In genomic region chr9:99150456-99151171, GRCh38 we compare ENCODE assay signal across 26 cellular contexts. TPM values are rescaled to one million over a fixed set of nuclear protein-coding genes. Genes with fewer than 3 reads are reported as not detected.
A peak's percentile ranks its signal among the peaks of the same experiment; 100 is the strongest.
DNase-seq lines count a peak whose midpoint lies in the region; ATAC-seq and TF ChIP-seq lines count a peak whose summit lies in the region.
"Had no signal": no experiment of that assay in that cellular context is flagged by ENCODE, and none has a peak within 500 bp of the region (broad histone marks: within the 10 kb centered on the region; RNA-seq: fewer than 3 reads in every experiment).

No MANE protein-coding gene starts in this region.

- TF ChIP-seq CTCF in OCI-LY7 (conservative IDR thresholded peaks at IDR 0.05; ENCODE audit: low read length): no peak

- peak overlapping the region; percentile 4 for H3K4me3 Mint-ChIP-seq in activated naive CD4-positive, alpha-beta T cell treated with anti-CD3 and anti-CD28 coated beads, Interleukin-2, amount 50 U/mL, for 24 hours
- peak overlapping the region; percentile 32 to 48 for H3K4me3 Mint-ChIP-seq in stimulated activated naive CD8-positive, alpha-beta T cell treated with anti-CD3 and anti-CD28 coated beads, Interleukin-15, amount 100 ng/mL, for 72 hours
- H3K4me3 Mint-ChIP-seq: activated T-helper 17 cell treated with anti-CD3 and anti-CD28 coated beads, Interleukin-2, amount 50 U/mL, for 72 hours; CD14-positive monocyte; dendritic cell treated with granulocyte-macrophage colony-stimulating factor and Interleukin-4, amounts not matched to agents 40 ng/mL and 50 ng/mL, for 4 days had no signal

- H4K20me1 ChIP-seq in OCI-LY7 (ENCODE audit: insufficient read depth, low read length): no peaks in the 10 kb centered on the region

- peaks cover 20% of the 10 kb centered on the region for H3K36me3 Mint-ChIP-seq in activated naive CD4-positive, alpha-beta T cell treated with anti-CD3 and anti-CD28 coated beads, Interleukin-2, amount 50 U/mL, for 24 hours

- no peak overlapping the region for H2AFZ ChIP-seq in OCI-LY7 (ENCODE audit: low read length)
- H2AFZ ChIP-seq: PC-9 had no signal

- no peaks in the 10 kb centered on the region for H3K79me2 ChIP-seq in OCI-LY7 (ENCODE audit: insufficient read depth, low read depth, low read length)

- ATAC-seq in stimulated activated naive CD8-positive, alpha-beta T cell treated with anti-CD3 and anti-CD28 coated beads, Interleukin-15, amount 100 ng/mL, for 72 hours: peak; percentile 97
- ATAC-seq in HG02840 (IDR thresholded peaks at IDR 0.05; ENCODE audit: low FRiP score, unreplicated experiment): no peak
- ATAC-seq in GM21515 (IDR thresholded peaks at IDR 0.05; ENCODE audit: unreplicated experiment): no peak
- ATAC-seq: activated T-helper 17 cell treated with anti-CD3 and anti-CD28 coated beads, Interleukin-2, amount 50 U/mL, for 72 hours; heart left ventricle had no signal

- no peak overlapping the region for H3K4me3 ChIP-seq in OCI-LY7 (ENCODE audit: low read depth, low read length, poor library complexity, severe bottlenecking)
- H3K4me3 ChIP-seq: cardiac muscle cell, heart left ventricle, PC-9, spleen, tibial artery had no signal

- no peak for DNase-seq in activated naive CD4-positive, alpha-beta T cell treated with Interleukin-2 at 50 U/mL for 16 hours
- DNase-seq in OCI-LY7 (ENCODE audit: low spot score): no peak
- DNase-seq in central memory CD4-positive, alpha-beta T cell: peak; percentile 11
- no peak for DNase-seq in stimulated activated naive CD8-positive, alpha-beta T cell treated with anti-CD3 and anti-CD28 coated beads, Interleukin-15, amount 100 ng/mL, for 72 hours
- no peak for DNase-seq in activated CD4-positive, CD25-positive, alpha-beta regulatory T cell treated with anti-CD3 and anti-CD28 coated beads, Interleukin-2, amount 50 U/mL, for 72 hours
- DNase-seq: DMS153; GOT3; heart left ventricle; mesendoderm; NCI-H187 treated with DMSO at 0.1 percent for 48 hours; NCI-H226; NCI-H82; PC-9; SIG-M5; spleen; stimulated activated CD4-positive, alpha-beta T cell treated with anti-CD3 and anti-CD28 coated beads, Interleukin-4, amount 100 ng/mL, for 1 hour; stimulated activated naive CD4-positive, alpha-beta T cell treated with Interleukin-2 at 50 U/mL for 16 hours; tibial artery had no signal

- H3K9me2 ChIP-seq in OCI-LY7 (ENCODE audit: insufficient read depth, low read length): no peaks in the 10 kb centered on the region

- CTCF ChIA-PET in OCI-LY7 (lab: Charles Lee; ENCODE audit: unreplicated experiment): no interaction called here

- H3K4me2 ChIP-seq in OCI-LY7 (ENCODE audit: low read length): no peak overlapping the region
- H3K4me2 ChIP-seq: PC-9 had no signal

- H3K9me3 ChIP-seq in OCI-LY7 (ENCODE audit: low read length): no peaks in the 10 kb centered on the region
- H3K9me3 ChIP-seq: heart left ventricle, spleen, tibial artery had no signal

- POLR2A ChIA-PET in OCI-LY7 (lab: Charles Lee): interaction anchor here (0.7 to 1.0 kb wide), 5 partner anchors 9 to 1742 kb away, joined by 3 to 4 read pairs (median 3); no protein-coding TSS in a partner anchor

- no peaks in the 10 kb centered on the region for H3K27me3 Mint-ChIP-seq in activated naive CD4-positive, alpha-beta T cell treated with anti-CD3 and anti-CD28 coated beads, Interleukin-2, amount 50 U/mL, for 24 hours
- H3K27me3 Mint-ChIP-seq in stimulated activated naive CD8-positive, alpha-beta T cell treated with anti-CD3 and anti-CD28 coated beads, Interleukin-15, amount 100 ng/mL, for 72 hours: no peaks in the 10 kb centered on the region
- H3K27me3 Mint-ChIP-seq: activated T-helper 17 cell treated with anti-CD3 and anti-CD28 coated beads, Interleukin-2, amount 50 U/mL, for 72 hours had no signal

- BruUV-seq in OCI-LY7 (replicated peaks; lab: Mats Ljungman, UMichigan): TSS peak; percentile 17

- peaks cover 63% of the 10 kb centered on the region for H3K36me3 ChIP-seq in OCI-LY7 (ENCODE audit: insufficient read depth, low read length)

- intact Hi-C loops in OCI-LY7 (cut with micrococcal nuclease; ENCODE audit: unreplicated experiment): no loop called here

- H3K4me1 ChIP-seq in OCI-LY7 (ENCODE audit: insufficient read depth, low read length, poor library complexity, severe bottlenecking): no peaks in the 10 kb centered on the region
- H3K4me1 ChIP-seq: tibial artery had no signal

- peaks cover 43% of the 10 kb centered on the region for H3K4me1 Mint-ChIP-seq in activated naive CD4-positive, alpha-beta T cell treated with anti-CD3 and anti-CD28 coated beads, Interleukin-2, amount 50 U/mL, for 24 hours
- H3K4me1 Mint-ChIP-seq in stimulated activated naive CD8-positive, alpha-beta T cell treated with anti-CD3 and anti-CD28 coated beads, Interleukin-15, amount 100 ng/mL, for 72 hours: peaks cover 50% of the 10 kb centered on the region
- H3K4me1 Mint-ChIP-seq: CD14-positive monocyte had no signal

- H3K27ac Mint-ChIP-seq in activated naive CD4-positive, alpha-beta T cell treated with anti-CD3 and anti-CD28 coated beads, Interleukin-2, amount 50 U/mL, for 24 hours: peak overlapping the region; percentile 75
- peak overlapping the region in 1 of 2 donors; percentile 68 for H3K27ac Mint-ChIP-seq in stimulated activated naive CD8-positive, alpha-beta T cell treated with anti-CD3 and anti-CD28 coated beads, Interleukin-15, amount 100 ng/mL, for 72 hours
- H3K27ac Mint-ChIP-seq: activated T-helper 17 cell treated with anti-CD3 and anti-CD28 coated beads, Interleukin-2, amount 50 U/mL, for 72 hours; CD14-positive monocyte; dendritic cell treated with granulocyte-macrophage colony-stimulating factor and Interleukin-4, amounts not matched to agents 40 ng/mL and 50 ng/mL, for 4 days had no signal

- H3K9me3 Mint-ChIP-seq in activated naive CD4-positive, alpha-beta T cell treated with anti-CD3 and anti-CD28 coated beads, Interleukin-2, amount 50 U/mL, for 24 hours: no peaks in the 10 kb centered on the region
- no peaks in the 10 kb centered on the region for H3K9me3 Mint-ChIP-seq in stimulated activated naive CD8-positive, alpha-beta T cell treated with anti-CD3 and anti-CD28 coated beads, Interleukin-15, amount 100 ng/mL, for 72 hours
- H3K9me3 Mint-ChIP-seq: activated T-helper 17 cell treated with anti-CD3 and anti-CD28 coated beads, Interleukin-2, amount 50 U/mL, for 72 hours; CD14-positive monocyte; dendritic cell treated with granulocyte-macrophage colony-stimulating factor and Interleukin-4, amounts not matched to agents 40 ng/mL and 50 ng/mL, for 4 days had no signal

- H3K27ac ChIP-seq in OCI-LY7 (ENCODE audit: low read depth, low read length, poor library complexity, severe bottlenecking): no peak overlapping the region
- H3K27ac ChIP-seq: cardiac muscle cell, heart left ventricle, PC-9, spleen, tibial artery, VCaP had no signal

RNA-seq across cellular contexts. Expression of gene TGFBR1, which starts 45.7 kb away (rescaled TPM):
- total RNA-seq in OCI-LY7 (2014; rRNA removed; shearing (Covaris generic)): 13.6 and 14.3 TPM in 2 replicates
- total RNA-seq in OCI-LY7 (2022): 36.7 and 43.6 TPM in 2 replicates
